11 cellular contexts compared by ENCODE assay signal in genomic region chr22:28899199-28899853, GRCh38. TPM values are rescaled to one million over a fixed set of nuclear protein-coding genes. Genes with fewer than 3 reads are reported as not detected.
A peak's percentile ranks its signal among the peaks of the same experiment; 100 is the strongest.
DNase-seq lines count a peak whose midpoint lies in the region; ATAC-seq and TF ChIP-seq lines count a peak whose summit lies in the region.
"Had no signal": no experiment of that assay in that cellular context is flagged by ENCODE, and none has a peak within 500 bp of the region (broad histone marks: within the 10 kb centered on the region; RNA-seq: fewer than 3 reads in every experiment).

No MANE protein-coding gene starts in this region.

- H3K9me3 Mint-ChIP-seq in chondrocyte (ENCODE audit: low read depth), result no peaks in the 10 kb centered on the region
- H3K9me3 Mint-ChIP-seq: activated T-helper 1 cell treated with anti-CD3 and anti-CD28 coated beads, Interleukin-12 subunit alpha, Interleukin-12 subunit beta, Interleukin-2, Interleukin-4 antibody, amounts not matched to agents 30 ng/mL and 10 ng/mL and 1 ng/mL, durations not matched to agents 14 hours and 24 hours and 36 hours had no signal

- peak overlapping the region; percentile 13 for H3K27ac Mint-ChIP-seq in chondrocyte (ENCODE audit: unreplicated experiment)
- H3K27ac Mint-ChIP-seq: activated T-helper 1 cell treated with anti-CD3 and anti-CD28 coated beads, Interleukin-12 subunit alpha, Interleukin-12 subunit beta, Interleukin-2, Interleukin-4 antibody, amounts not matched to agents 30 ng/mL and 10 ng/mL and 1 ng/mL, durations not matched to agents 14 hours and 24 hours and 36 hours had no signal

- peaks cover 5% of the 10 kb centered on the region in 2 experiments; a peak in 2 of 4 replicates for H3K4me1 ChIP-seq in SK-N-SH (ENCODE audit: control insufficient read depth in 1 of 2, insufficient read depth in 2 of 2, low read depth in 1 of 2, low read length in 1 of 2)

- TF ChIP-seq CTCF in SK-N-SH (IDR thresholded peaks at IDR 0.05), result no peak
- no peak for TF ChIP-seq CTCF in chondrocyte (IDR thresholded peaks at IDR 0.05)
- no peak for TF ChIP-seq CTCF in coronary artery (IDR thresholded peaks at IDR 0.05)

- CTCF ChIA-PET in SK-N-SH (lab: Yijun Ruan, JAX), result interaction anchor here (1.4 to 1.7 kb wide), 2 partner anchors 44 to 141 kb away, joined by 4 to 5 read pairs; no protein-coding TSS in a partner anchor

- POLR2A ChIA-PET in SK-N-SH (lab: Yijun Ruan, JAX), result no interaction called here

- H3K27ac ChIP-seq in SK-N-SH (ENCODE audit: low read depth in 2 of 2, low read length in 1 of 2), result no peak overlapping the region
- no peak overlapping the region for H3K27ac ChIP-seq in coronary artery
- H3K27ac ChIP-seq: C4-2B had no signal

- no peak overlapping the region for H3K4me3 ChIP-seq in SK-N-SH (ENCODE audit: low read depth in 2 of 2, low read length in 1 of 2)
- no peak overlapping the region for H3K4me3 ChIP-seq in coronary artery

- peaks cover 59% of the 10 kb centered on the region for H3K79me2 ChIP-seq in SK-N-SH (ENCODE audit: insufficient read depth)

- TF ChIP-seq EP300 in SK-N-SH (IDR thresholded peaks at IDR 0.05; ENCODE audit: borderline replicate concordance in 1 of 2, low read depth in 1 of 2, low read length in 1 of 2), result no peak

- peaks cover 28% of the 10 kb centered on the region for H3K4me1 Mint-ChIP-seq in chondrocyte (ENCODE audit: low read depth)

- H3K27me3 ChIP-seq in SK-N-SH (ENCODE audit: insufficient read depth), result no peaks in the 10 kb centered on the region

- H3K36me3 ChIP-seq in SK-N-SH (replicated peaks in 1 of 2; ENCODE audit: control insufficient read depth in 1 of 2, insufficient read depth in 2 of 2, low read length in 1 of 2), result no peaks in the 10 kb centered on the region

- no peak overlapping the region for H3K9ac ChIP-seq in SK-N-SH

- peaks cover 22% of the 10 kb centered on the region for H4K20me1 ChIP-seq in SK-N-SH (ENCODE audit: insufficient read depth)

- H2AFZ ChIP-seq in SK-N-SH (ENCODE audit: low read depth), result no peak overlapping the region

- ATAC-seq in HG02588 (IDR thresholded peaks at IDR 0.05; ENCODE audit: unreplicated experiment), result no peak
- ATAC-seq: Panc1 had no signal

- WGBS in SK-N-SH (ENCODE audit: low lambda C conversion rate), result 79% methylated on average over 9 of the region's 9 CpGs

- DNase-seq in activated CD8-positive, alpha-beta memory T cell treated with anti-CD3 and anti-CD28 coated beads, Interleukin-2, amount 50 U/mL, for 4 hours, result peak; percentile 27
- no peak for DNase-seq in activated CD8-positive, alpha-beta memory T cell treated with anti-CD3 and anti-CD28 coated beads, Interleukin-2, amount 50 U/mL, for 48 hours
- DNase-seq in SK-N-SH (no peak), chondrocyte (ENCODE audit: low spot score) (peak; percentile 38), coronary artery (ENCODE audit: low spot score) (no peak), C1 segment of cervical spinal cord (lab: John Stamatoyannopoulos, UW) (no peak)
- peak; percentile 8 for DNase-seq in stimulated activated CD4-positive, alpha-beta T cell treated with anti-CD3 and anti-CD28 coated beads, Interleukin-4, amount 100 ng/mL, for 24 hours

- no peaks in the 10 kb centered on the region for H3K27me3 Mint-ChIP-seq in chondrocyte (ENCODE audit: low read depth)

- H3K36me3 Mint-ChIP-seq in chondrocyte (ENCODE audit: low read depth), result no peaks in the 10 kb centered on the region

- no peaks in the 10 kb centered on the region for H3K9me2 ChIP-seq in SK-N-SH

- no peaks in the 10 kb centered on the region for H3K9me3 ChIP-seq in SK-N-SH

- no peaks in the 10 kb centered on the region for H3F3A ChIP-seq in SK-N-SH (replicated peaks; ENCODE audit: insufficient read depth)

- 0 out of 2 replicates have a peak overlapping the region, but pooled peaks have one; percentile 17 for H3K4me2 ChIP-seq in SK-N-SH

- no peak overlapping the region for H3K4me3 Mint-ChIP-seq in chondrocyte (ENCODE audit: unreplicated experiment)
- H3K4me3 Mint-ChIP-seq: activated T-helper 1 cell treated with anti-CD3 and anti-CD28 coated beads, Interleukin-12 subunit alpha, Interleukin-12 subunit beta, Interleukin-2, Interleukin-4 antibody, amounts not matched to agents 30 ng/mL and 10 ng/mL and 1 ng/mL, durations not matched to agents 14 hours and 24 hours and 36 hours had no signal

- TF ChIP-seq RAD21 in SK-N-SH (IDR thresholded peaks at IDR 0.05; ENCODE audit: low read length), result no peak

TF ChIP-seq in SK-N-SH, 30 proteins besides CTCF, POLR2A, EP300 and RAD21:
- TF ChIP-seq IRF3 (IDR thresholded peaks at IDR 0.05; ENCODE audit: low read depth, low read length) (no peak), USF2 (IDR thresholded peaks at IDR 0.05; ENCODE audit: borderline replicate concordance, low read depth, low read length) (no peak), TEAD4 (IDR thresholded peaks at IDR 0.05; ENCODE audit: borderline replicate concordance, insufficient read depth) (no peak), JUND (IDR thresholded peaks at IDR 0.05) (no peak), REST (IDR thresholded peaks at IDR 0.05; ENCODE audit: low read depth, low read length) (no peak), GATA2 (CRISPR knock-in tag; IDR thresholded peaks at IDR 0.05) (no peak), RCOR1 (IDR thresholded peaks at IDR 0.05; ENCODE audit: low read length) (no peak), USF1 (IDR thresholded peaks at IDR 0.05; ENCODE audit: borderline replicate concordance, low read depth) (no peak), NRF1 (IDR thresholded peaks at IDR 0.05; ENCODE audit: low read depth, low read length) (no peak), POLR2AphosphoS5 (IDR thresholded peaks at IDR 0.05; ENCODE audit: low read depth, low read length) (no peak), TCF12 (IDR thresholded peaks at IDR 0.05) (no peak), YY1 (IDR thresholded peaks at IDR 0.05; ENCODE audit: low read depth) (no peak)

RNA-seq across cellular contexts. Expression of gene ZNRF3, which starts 16.0 kb away (rescaled TPM):
- polyA plus RNA-seq in SK-N-SH (2012; rRNA removed), result 2.9 and 4.2 TPM in 2 replicates
- polyA plus RNA-seq in SK-N-SH (2012; cell fraction: cytosol; rRNA removed), result 3.2 and 3.9 TPM in 2 replicates
- 4.7 and 4.8 TPM in 2 replicates for polyA plus RNA-seq in SK-N-SH (2012; cell fraction: nucleus; rRNA removed)
- 6.7 to 7.7 TPM (median 6.7 TPM) in 3 replicates for total RNA-seq in chondrocyte

Comparison
In these comparisons a context has a peak if more than half of its experiments do, and no peak if none do; other contexts are left out.
1. DNase-seq: peak in activated CD8-positive, alpha-beta memory T cell treated with anti-CD3 and anti-CD28 coated beads, Interleukin-2, amount 50 U/mL, for 4 hours (single experiment), chondrocyte (single experiment) and stimulated activated CD4-positive, alpha-beta T cell treated with anti-CD3 and anti-CD28 coated beads, Interleukin-4, amount 100 ng/mL, for 24 hours (single experiment); none in activated CD8-positive, alpha-beta memory T cell treated with anti-CD3 and anti-CD28 coated beads, Interleukin-2, amount 50 U/mL, for 48 hours (single experiment), SK-N-SH (single experiment), coronary artery (single experiment) and C1 segment of cervical spinal cord (0 of 14).